1 cellular context compared by ENCODE assay signal in the genomic region with DNA sequence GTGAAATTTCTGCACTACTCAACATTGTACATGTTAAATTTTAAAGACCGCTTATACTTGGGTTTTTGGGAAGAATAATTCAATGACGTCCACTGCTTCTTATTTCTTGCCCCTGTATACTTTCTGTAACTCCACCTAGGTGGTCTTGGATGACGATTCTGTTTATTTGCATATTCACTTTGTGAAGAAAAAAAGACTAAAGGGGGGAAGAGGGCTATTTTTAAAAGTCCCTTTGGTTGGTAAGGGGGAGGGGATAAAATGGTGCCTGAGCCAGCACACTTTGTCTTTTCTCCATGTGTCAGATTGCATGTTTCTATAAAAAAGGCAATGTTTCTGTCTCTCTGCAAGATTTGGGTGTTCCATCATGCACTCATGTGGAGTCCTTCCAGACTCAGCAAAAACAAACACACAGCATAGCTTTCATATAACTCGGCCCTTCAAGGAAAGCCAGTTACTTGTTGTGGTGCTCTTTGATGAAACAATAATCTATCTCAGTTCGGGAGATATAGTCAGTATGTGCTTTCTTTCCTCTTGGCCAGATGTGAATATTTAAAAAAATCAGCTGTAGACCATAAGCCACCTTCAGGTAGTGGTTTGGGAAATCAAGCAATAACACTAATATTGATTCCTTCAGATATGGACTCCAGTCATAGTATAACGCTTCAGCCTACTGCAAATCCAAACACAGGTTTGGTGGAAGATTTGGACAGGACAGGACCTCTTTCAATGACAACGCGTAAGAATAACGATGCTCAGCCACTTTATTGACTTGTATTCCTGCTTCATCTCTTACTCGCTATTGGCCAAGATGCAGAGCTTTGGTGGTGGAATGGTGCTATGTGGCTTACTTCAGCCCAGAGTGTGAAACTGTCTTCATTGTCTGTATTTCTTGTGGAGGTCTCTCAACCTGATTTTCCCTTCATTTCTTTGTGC.
TF ChIP-seq lines count a peak whose summit lies in the region.

No MANE protein-coding gene starts in this region.

TF ChIP-seq in GM23338, 12 proteins besides CTCF, POLR2A, EP300 and RAD21:
- TF ChIP-seq ZNF114 (CRISPR knock-in tag; IDR thresholded peaks at IDR 0.05) (no peak), ZNF331 (CRISPR knock-in tag; IDR thresholded peaks at IDR 0.05; ENCODE audit: low read depth) (no peak), NANOG (IDR thresholded peaks at IDR 0.05; ENCODE audit: borderline replicate concordance) (no peak), STAT1 (IDR thresholded peaks at IDR 0.05; ENCODE audit: unreplicated experiment) (no peak), POLR2AphosphoS5 (IDR thresholded peaks at IDR 0.05; ENCODE audit: low read depth) (no peak), EZH2phosphoT487 (IDR thresholded peaks at IDR 0.05; ENCODE audit: unreplicated experiment) (no peak), CREB1 (CRISPR knock-in tag; IDR thresholded peaks at IDR 0.05; ENCODE audit: low read depth) (no peak), EZH2 (IDR thresholded peaks at IDR 0.05; ENCODE audit: low read depth, unreplicated experiment) (no peak), JUNB (IDR thresholded peaks at IDR 0.05; ENCODE audit: unreplicated experiment) (no peak)
- TF ChIP-seq, protein P1, sequence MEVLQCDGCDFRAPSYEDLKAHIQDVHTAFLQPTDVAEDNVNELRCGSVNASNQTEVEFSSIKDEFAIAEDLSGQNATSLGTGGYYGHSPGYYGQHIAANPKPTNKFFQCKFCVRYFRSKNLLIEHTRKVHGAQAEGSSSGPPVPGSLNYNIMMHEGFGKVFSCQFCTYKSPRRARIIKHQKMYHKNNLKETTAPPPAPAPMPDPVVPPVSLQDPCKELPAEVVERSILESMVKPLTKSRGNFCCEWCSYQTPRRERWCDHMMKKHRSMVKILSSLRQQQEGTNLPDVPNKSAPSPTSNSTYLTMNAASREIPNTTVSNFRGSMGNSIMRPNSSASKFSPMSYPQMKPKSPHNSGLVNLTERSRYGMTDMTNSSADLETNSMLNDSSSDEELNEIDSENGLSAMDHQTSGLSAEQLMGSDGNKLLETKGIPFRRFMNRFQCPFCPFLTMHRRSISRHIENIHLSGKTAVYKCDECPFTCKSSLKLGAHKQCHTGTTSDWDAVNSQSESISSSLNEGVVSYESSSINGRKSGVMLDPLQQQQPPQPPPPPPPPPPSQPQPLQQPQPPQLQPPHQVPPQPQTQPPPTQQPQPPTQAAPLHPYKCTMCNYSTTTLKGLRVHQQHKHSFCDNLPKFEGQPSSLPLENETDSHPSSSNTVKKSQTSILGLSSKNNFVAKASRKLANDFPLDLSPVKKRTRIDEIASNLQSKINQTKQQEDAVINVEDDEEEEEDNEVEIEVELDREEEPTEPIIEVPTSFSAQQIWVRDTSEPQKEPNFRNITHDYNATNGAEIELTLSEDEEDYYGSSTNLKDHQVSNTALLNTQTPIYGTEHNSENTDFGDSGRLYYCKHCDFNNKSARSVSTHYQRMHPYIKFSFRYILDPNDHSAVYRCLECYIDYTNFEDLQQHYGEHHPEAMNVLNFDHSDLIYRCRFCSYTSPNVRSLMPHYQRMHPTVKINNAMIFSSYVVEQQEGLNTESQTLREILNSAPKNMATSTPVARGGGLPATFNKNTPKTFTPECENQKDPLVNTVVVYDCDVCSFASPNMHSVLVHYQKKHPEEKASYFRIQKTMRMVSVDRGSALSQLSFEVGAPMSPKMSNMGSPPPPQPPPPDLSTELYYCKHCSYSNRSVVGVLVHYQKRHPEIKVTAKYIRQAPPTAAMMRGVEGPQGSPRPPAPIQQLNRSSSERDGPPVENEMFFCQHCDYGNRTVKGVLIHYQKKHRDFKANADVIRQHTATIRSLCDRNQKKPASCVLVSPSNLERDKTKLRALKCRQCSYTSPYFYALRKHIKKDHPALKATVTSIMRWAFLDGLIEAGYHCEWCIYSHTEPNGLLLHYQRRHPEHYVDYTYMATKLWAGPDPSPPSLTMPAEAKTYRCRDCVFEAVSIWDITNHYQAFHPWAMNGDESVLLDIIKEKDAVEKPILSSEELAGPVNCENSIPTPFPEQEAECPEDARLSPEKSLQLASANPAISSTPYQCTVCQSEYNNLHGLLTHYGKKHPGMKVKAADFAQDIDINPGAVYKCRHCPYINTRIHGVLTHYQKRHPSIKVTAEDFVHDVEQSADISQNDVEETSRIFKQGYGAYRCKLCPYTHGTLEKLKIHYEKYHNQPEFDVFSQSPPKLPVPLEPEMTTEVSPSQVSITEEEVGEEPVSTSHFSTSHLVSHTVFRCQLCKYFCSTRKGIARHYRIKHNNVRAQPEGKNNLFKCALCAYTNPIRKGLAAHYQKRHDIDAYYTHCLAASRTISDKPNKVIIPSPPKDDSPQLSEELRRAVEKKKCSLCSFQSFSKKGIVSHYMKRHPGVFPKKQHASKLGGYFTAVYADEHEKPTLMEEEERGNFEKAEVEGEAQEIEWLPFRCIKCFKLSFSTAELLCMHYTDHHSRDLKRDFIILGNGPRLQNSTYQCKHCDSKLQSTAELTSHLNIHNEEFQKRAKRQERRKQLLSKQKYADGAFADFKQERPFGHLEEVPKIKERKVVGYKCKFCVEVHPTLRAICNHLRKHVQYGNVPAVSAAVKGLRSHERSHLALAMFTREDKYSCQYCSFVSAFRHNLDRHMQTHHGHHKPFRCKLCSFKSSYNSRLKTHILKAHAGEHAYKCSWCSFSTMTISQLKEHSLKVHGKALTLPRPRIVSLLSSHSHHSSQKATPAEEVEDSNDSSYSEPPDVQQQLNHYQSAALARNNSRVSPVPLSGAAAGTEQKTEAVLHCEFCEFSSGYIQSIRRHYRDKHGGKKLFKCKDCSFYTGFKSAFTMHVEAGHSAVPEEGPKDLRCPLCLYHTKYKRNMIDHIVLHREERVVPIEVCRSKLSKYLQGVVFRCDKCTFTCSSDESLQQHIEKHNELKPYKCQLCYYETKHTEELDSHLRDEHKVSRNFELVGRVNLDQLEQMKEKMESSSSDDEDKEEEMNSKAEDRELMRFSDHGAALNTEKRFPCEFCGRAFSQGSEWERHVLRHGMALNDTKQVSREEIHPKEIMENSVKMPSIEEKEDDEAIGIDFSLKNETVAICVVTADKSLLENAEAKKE (CRISPR knock-in tag; IDR thresholded peaks at IDR 0.05): no peak
- TF ChIP-seq, protein P2, sequence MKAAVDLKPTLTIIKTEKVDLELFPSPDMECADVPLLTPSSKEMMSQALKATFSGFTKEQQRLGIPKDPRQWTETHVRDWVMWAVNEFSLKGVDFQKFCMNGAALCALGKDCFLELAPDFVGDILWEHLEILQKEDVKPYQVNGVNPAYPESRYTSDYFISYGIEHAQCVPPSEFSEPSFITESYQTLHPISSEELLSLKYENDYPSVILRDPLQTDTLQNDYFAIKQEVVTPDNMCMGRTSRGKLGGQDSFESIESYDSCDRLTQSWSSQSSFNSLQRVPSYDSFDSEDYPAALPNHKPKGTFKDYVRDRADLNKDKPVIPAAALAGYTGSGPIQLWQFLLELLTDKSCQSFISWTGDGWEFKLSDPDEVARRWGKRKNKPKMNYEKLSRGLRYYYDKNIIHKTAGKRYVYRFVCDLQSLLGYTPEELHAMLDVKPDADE (IDR thresholded peaks at IDR 0.05): no peak
- TF ChIP-seq, protein P3, sequence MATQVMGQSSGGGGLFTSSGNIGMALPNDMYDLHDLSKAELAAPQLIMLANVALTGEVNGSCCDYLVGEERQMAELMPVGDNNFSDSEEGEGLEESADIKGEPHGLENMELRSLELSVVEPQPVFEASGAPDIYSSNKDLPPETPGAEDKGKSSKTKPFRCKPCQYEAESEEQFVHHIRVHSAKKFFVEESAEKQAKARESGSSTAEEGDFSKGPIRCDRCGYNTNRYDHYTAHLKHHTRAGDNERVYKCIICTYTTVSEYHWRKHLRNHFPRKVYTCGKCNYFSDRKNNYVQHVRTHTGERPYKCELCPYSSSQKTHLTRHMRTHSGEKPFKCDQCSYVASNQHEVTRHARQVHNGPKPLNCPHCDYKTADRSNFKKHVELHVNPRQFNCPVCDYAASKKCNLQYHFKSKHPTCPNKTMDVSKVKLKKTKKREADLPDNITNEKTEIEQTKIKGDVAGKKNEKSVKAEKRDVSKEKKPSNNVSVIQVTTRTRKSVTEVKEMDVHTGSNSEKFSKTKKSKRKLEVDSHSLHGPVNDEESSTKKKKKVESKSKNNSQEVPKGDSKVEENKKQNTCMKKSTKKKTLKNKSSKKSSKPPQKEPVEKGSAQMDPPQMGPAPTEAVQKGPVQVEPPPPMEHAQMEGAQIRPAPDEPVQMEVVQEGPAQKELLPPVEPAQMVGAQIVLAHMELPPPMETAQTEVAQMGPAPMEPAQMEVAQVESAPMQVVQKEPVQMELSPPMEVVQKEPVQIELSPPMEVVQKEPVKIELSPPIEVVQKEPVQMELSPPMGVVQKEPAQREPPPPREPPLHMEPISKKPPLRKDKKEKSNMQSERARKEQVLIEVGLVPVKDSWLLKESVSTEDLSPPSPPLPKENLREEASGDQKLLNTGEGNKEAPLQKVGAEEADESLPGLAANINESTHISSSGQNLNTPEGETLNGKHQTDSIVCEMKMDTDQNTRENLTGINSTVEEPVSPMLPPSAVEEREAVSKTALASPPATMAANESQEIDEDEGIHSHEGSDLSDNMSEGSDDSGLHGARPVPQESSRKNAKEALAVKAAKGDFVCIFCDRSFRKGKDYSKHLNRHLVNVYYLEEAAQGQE (IDR thresholded peaks at IDR 0.05; ENCODE audit: unreplicated experiment): no peak
